In the genomic region with DNA sequence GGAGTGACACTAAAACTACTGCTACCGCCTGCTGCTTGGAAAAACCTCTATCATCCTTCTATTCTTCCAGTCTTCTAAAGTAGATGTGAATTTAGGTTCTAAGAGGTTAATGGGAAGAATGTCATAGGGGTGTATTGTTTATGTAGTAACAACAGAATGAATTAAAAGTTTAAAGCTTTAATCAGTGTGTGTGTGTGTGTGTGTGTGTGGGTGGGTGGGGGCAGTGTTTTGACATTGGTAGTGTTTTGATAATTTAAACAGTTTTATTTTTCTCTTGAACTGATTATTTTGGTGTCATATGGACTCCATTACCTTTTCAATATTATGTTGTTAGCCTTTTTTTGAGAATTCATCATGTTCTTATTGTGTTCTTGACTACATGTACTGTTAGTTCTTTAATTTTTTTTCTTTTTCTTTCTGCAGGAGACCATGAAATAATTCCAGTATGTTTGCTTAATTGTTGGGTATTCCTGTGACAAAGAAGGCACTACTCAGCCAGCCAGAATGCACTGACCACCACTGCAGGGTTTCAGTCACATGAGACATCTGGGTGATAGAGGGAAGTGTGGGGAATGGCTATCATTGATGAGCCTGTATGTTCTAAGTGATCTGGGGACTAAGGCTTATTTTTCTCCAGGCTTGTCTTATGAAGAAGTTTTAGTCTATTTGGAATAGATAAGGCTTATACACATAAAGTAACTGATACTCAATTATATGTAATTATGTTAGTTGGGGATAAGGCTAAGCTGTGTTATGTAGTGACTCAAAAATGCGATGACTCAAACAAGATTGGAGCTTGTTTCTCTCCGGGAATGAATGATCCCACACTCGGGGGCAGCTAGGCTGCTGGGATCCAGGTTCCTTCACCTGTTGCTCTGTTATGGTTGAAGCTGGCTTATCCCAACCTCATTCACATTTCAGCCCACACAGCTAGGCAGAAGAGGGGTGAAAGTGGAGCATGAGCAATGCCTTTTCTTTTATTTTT, we compare ENCODE assay signal across 16 cellular contexts. TPM values are rescaled to one million over a fixed set of nuclear protein-coding genes. Genes with fewer than 3 reads are reported as not detected.
DNase-seq lines count a peak whose midpoint lies in the region; ATAC-seq, FAIRE-seq and TF ChIP-seq lines count a peak whose summit lies in the region.
"Had no signal": no experiment of that assay in that cellular context is flagged by ENCODE, and none has a peak within 500 bp of the region (broad histone marks: within the 10 kb centered on the region; RNA-seq: fewer than 3 reads in every experiment).

No MANE protein-coding gene starts in this region.

- no peaks in the 10 kb centered on the region for H3K79me1 ChIP-seq in mesenchymal stem cell (replicated peaks; ENCODE audit: low read length, poor library complexity, severe bottlenecking)

- H2AK5ac ChIP-seq in mesenchymal stem cell (ENCODE audit: low read length, severe bottlenecking): no peak overlapping the region

- H3K4ac ChIP-seq in mesenchymal stem cell (ENCODE audit: low read depth in 1 of 2, low read length in 2 of 2): no peak overlapping the region

- H3K9ac ChIP-seq in mesenchymal stem cell (ENCODE audit: low read length): peak overlapping the region; percentile 37

- H3K23ac ChIP-seq in mesenchymal stem cell (ENCODE audit: low read length in 2 of 2): no peak overlapping the region

- no peaks in the 10 kb centered on the region for H3K27me3 ChIP-seq in mesenchymal stem cell (ENCODE audit: control insufficient read depth in 1 of 2, insufficient read depth in 1 of 2, low read length in 2 of 2)
- H3K27me3 ChIP-seq: ovary, tibial artery had no signal

- peaks cover 2% of the 10 kb centered on the region for H3K4me1 ChIP-seq in mesenchymal stem cell (ENCODE audit: control insufficient read depth, insufficient read depth, low read depth, low read length)
- H3K4me1 ChIP-seq: tibial artery had no signal

- FAIRE-seq in GM12891 (lab: Jason Lieb, UNC): no peak

- H3K27ac ChIP-seq in mesenchymal stem cell (ENCODE audit: low read length, poor library complexity, severe bottlenecking): peak overlapping the region; percentile 57
- H3K27ac ChIP-seq: ovary, tibial artery had no signal

- no peaks in the 10 kb centered on the region for H3K9me3 Mint-ChIP-seq in activated naive CD4-positive, alpha-beta T cell treated with anti-CD3 and anti-CD28 coated beads, Interleukin-2, amount 10 ng/mL, durations not matched to agents 7 days and 5 days
- H3K9me3 Mint-ChIP-seq: activated naive CD8-positive, alpha-beta T cell treated with anti-CD3 and anti-CD28 coated beads for 36 hours had no signal

- no peaks in the 10 kb centered on the region for H3K4me1 Mint-ChIP-seq in activated naive CD4-positive, alpha-beta T cell treated with anti-CD3 and anti-CD28 coated beads, Interleukin-2, amount 10 ng/mL, durations not matched to agents 7 days and 5 days
- H3K4me1 Mint-ChIP-seq: activated naive CD8-positive, alpha-beta T cell treated with anti-CD3 and anti-CD28 coated beads for 36 hours had no signal

- ATAC-seq in GM18868 (IDR thresholded peaks at IDR 0.05; ENCODE audit: unreplicated experiment): no peak
- no peak for ATAC-seq in esophagus mucosa

- H3K9me3 ChIP-seq in mesenchymal stem cell (ENCODE audit: control insufficient read depth, low read length): no peaks in the 10 kb centered on the region
- H3K9me3 ChIP-seq: ovary, tibial artery had no signal

- no peak overlapping the region for H3K14ac ChIP-seq in mesenchymal stem cell (ENCODE audit: low read length in 2 of 2)

- H4K8ac ChIP-seq in mesenchymal stem cell (ENCODE audit: low read length): no peak overlapping the region

- H3K36me3 ChIP-seq in mesenchymal stem cell (ENCODE audit: control insufficient read depth in 1 of 2, insufficient read depth in 2 of 2, low read depth in 1 of 2, low read length in 2 of 2): no peaks in the 10 kb centered on the region
- H3K36me3 ChIP-seq: ovary, tibial artery had no signal

- DNase-seq in Daoy (ENCODE audit: low read depth): peak; percentile 87
- peak; percentile 3 for DNase-seq in OCI-M1 (lab: John Stamatoyannopoulos, UW)
- DNase-seq in choroid plexus epithelial cell (ENCODE audit: low read depth): peak; percentile 56
- peak; percentile 50 for DNase-seq in mesenchymal stem cell
- no peak for DNase-seq in activated naive CD4-positive, alpha-beta T cell treated with anti-CD3 and anti-CD28 coated beads, Interleukin-2, amount 10 ng/mL, durations not matched to agents 7 days and 5 days
- no peak for DNase-seq in GM12891 (ENCODE audit: insufficient read length, low spot score)
- DNase-seq: activated CD8-positive, alpha-beta memory T cell treated with anti-CD3 and anti-CD28 coated beads, Interleukin-2, amount 50 U/mL, for 48 hours; activated naive CD8-positive, alpha-beta T cell treated with anti-CD3 and anti-CD28 coated beads for 36 hours; DMS153; midbrain; NCI-H1092; ovary; stimulated activated CD4-positive, alpha-beta T cell treated with anti-CD3 and anti-CD28 coated beads, Interleukin-15, amount 100 ng/mL, for 24 hours; tibial artery had no signal

- no peak overlapping the region for H2AFZ ChIP-seq in mesenchymal stem cell (ENCODE audit: low read depth, low read length)

- H3K4me3 Mint-ChIP-seq in activated naive CD4-positive, alpha-beta T cell treated with anti-CD3 and anti-CD28 coated beads, Interleukin-2, amount 10 ng/mL, durations not matched to agents 7 days and 5 days: no peak overlapping the region
- H3K4me3 Mint-ChIP-seq: activated naive CD8-positive, alpha-beta T cell treated with anti-CD3 and anti-CD28 coated beads for 36 hours had no signal

- TF ChIP-seq CTCF in choroid plexus epithelial cell (conservative IDR thresholded peaks at IDR 0.05; ENCODE audit: low read depth, low read length): no peak

- no peak overlapping the region for H2BK5ac ChIP-seq in mesenchymal stem cell (ENCODE audit: low read depth, low read length, poor library complexity, severe bottlenecking)

- no peak overlapping the region for H2BK15ac ChIP-seq in mesenchymal stem cell (ENCODE audit: low read depth, poor library complexity, severe bottlenecking)

- 57% methylated on average over 3 of the region's 4 CpGs for whole genome bisulfite sequencing in mesenchymal stem cell

- CTCF ChIA-PET in activated naive CD4-positive, alpha-beta T cell treated with anti-CD3 and anti-CD28 coated beads, Interleukin-2, amount 10 ng/mL, durations not matched to agents 7 days and 5 days (lab: Charles Lee): interaction anchor here (0.6 kb wide), 1 partner anchor 13 kb away, joined by 3 read pairs; no protein-coding TSS in a partner anchor

- no peak overlapping the region for H4K91ac ChIP-seq in mesenchymal stem cell (ENCODE audit: low read length)

- no peak overlapping the region for H3K18ac ChIP-seq in mesenchymal stem cell (ENCODE audit: low read depth in 1 of 2, low read length in 2 of 2)

- no peak overlapping the region for H2BK120ac ChIP-seq in mesenchymal stem cell (ENCODE audit: low read depth, low read length)

- H3K4me2 ChIP-seq in mesenchymal stem cell (ENCODE audit: low read length, poor library complexity, severe bottlenecking): no peak overlapping the region

- H2BK12ac ChIP-seq in mesenchymal stem cell (ENCODE audit: low read length in 2 of 2): peak overlapping the region in 1 of 2 experiments; percentile 54

- TF ChIP-seq POLR2A in GM12891 (IDR thresholded peaks at IDR 0.05; ENCODE audit: low read depth, low read length): no peak

- H3K36me3 Mint-ChIP-seq in activated naive CD4-positive, alpha-beta T cell treated with anti-CD3 and anti-CD28 coated beads, Interleukin-2, amount 10 ng/mL, durations not matched to agents 7 days and 5 days: no peaks in the 10 kb centered on the region
- H3K36me3 Mint-ChIP-seq: activated naive CD8-positive, alpha-beta T cell treated with anti-CD3 and anti-CD28 coated beads for 36 hours had no signal

- no peak overlapping the region for H3K27ac Mint-ChIP-seq in activated naive CD4-positive, alpha-beta T cell treated with anti-CD3 and anti-CD28 coated beads, Interleukin-2, amount 10 ng/mL, durations not matched to agents 7 days and 5 days
- H3K27ac Mint-ChIP-seq: activated naive CD8-positive, alpha-beta T cell treated with anti-CD3 and anti-CD28 coated beads for 36 hours had no signal

- H3K27me3 Mint-ChIP-seq in activated naive CD4-positive, alpha-beta T cell treated with anti-CD3 and anti-CD28 coated beads, Interleukin-2, amount 10 ng/mL, durations not matched to agents 7 days and 5 days: peaks cover 4% of the 10 kb centered on the region

- H3K4me3 ChIP-seq in choroid plexus epithelial cell (ENCODE audit: low read depth, low read length) (no peak overlapping the region), mesenchymal stem cell (ENCODE audit: insufficient read depth in 1 of 2, low read depth in 1 of 2, low read length in 2 of 2) (no peak overlapping the region)
- H3K4me3 ChIP-seq: ovary, tibial artery had no signal

TF ChIP-seq in GM12891, 5 proteins besides CTCF, POLR2A, EP300 and RAD21:
- no peak for TF ChIP-seq POU2F2 (IDR thresholded peaks at IDR 0.05; ENCODE audit: low read depth, low read length)
- TF ChIP-seq TAF1 (IDR thresholded peaks at IDR 0.05; ENCODE audit: low read depth, low read length): no peak
- no peak for TF ChIP-seq PAX5 (IDR thresholded peaks at IDR 0.05; ENCODE audit: insufficient read depth, low read length, severe bottlenecking)
- TF ChIP-seq SPI1 (IDR thresholded peaks at IDR 0.05; ENCODE audit: low read depth, low read length): no peak
- no peak for TF ChIP-seq POLR2AphosphoS5 (IDR thresholded peaks at IDR 0.05; ENCODE audit: low read depth, low read length)
TF ChIP-seq in GM12891: peak in this region for 0.

RNA-seq across cellular contexts. Expression of gene ACTBL2, which starts 50.2 kb away (rescaled TPM):
- 7.1 and 8.7 TPM in 2 replicates for total RNA-seq in Daoy (2014; rRNA removed; shearing (Covaris generic))
- 0.23 TPM for polyA plus RNA-seq in mesenchymal stem cell (2013, experiment 1 of 2)
- 0.16 TPM for polyA plus RNA-seq in mesenchymal stem cell (2013, experiment 2 of 2)
- 0.04 TPM for polyA plus RNA-seq in GM12891 (2012; ENCODE audit: low read depth, missing spikeins)
- not detected for total RNA-seq in esophagus mucosa
- total RNA-seq: activated naive CD8-positive, alpha-beta T cell treated with anti-CD3 and anti-CD28 coated beads for 36 hours had no signal
- polyA plus RNA-seq: ovary had no signal

Comparison
In these comparisons a context has a peak if more than half of its experiments do, and no peak if none do; other contexts are left out.
1. DNase-seq: peak in Daoy (single experiment), OCI-M1 (single experiment), choroid plexus epithelial cell (single experiment) and mesenchymal stem cell (single experiment); none in activated naive CD4-positive, alpha-beta T cell treated with anti-CD3 and anti-CD28 coated beads, Interleukin-2, amount 10 ng/mL, durations not matched to agents 7 days and 5 days (single experiment) and GM12891 (single experiment).